Comparison of ENCODE assay signal across 19 cellular contexts in the genomic region with DNA sequence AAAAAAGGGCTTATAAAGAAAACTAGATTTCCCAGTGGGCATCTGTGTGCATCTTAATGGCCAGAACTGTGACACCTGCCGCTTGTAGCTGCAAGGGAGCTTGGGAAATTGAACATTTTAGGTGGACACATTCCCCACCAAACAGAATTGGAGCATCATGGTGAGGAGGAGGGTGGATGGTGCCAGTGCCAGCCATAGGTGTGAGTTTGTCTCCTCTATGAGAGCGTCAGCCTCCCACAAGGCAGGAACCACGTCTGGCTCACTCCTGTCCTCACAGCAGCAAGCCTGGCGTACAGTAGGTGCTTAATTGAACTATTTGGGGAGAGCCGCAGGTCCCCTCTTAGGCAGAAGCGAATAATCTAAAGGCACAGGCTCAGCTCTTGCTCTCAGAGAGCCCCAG.
"Had no signal": no experiment of that assay in that cellular context is flagged by ENCODE, and none has a peak within 500 bp of the region (broad histone marks: within the 10 kb centered on the region; RNA-seq: fewer than 3 reads in every experiment).

No MANE protein-coding gene starts in this region.

- H3K9me3 ChIP-seq: adrenal gland, left lung, upper lobe of left lung had no signal

- H3K4me1 ChIP-seq: adrenal gland, left lung had no signal

- H3K9me3 Mint-ChIP-seq: activated naive CD4-positive, alpha-beta T cell treated with anti-CD3 and anti-CD28 coated beads, Interleukin-2, amount 50 U/mL, for 72 hours; activated T-cell treated with anti-CD3 and anti-CD28 coated beads, Interleukin-2, amount 50 U/mL, for 72 hours; endodermal cell; neural crest cell had no signal

- H3K27me3 ChIP-seq: adrenal gland, left lung, upper lobe of left lung had no signal

- H3K4me3 ChIP-seq: adrenal gland, left lung, upper lobe of left lung had no signal

- H3K27ac Mint-ChIP-seq: activated naive CD4-positive, alpha-beta T cell treated with anti-CD3 and anti-CD28 coated beads, Interleukin-2, amount 50 U/mL, for 72 hours; activated T-cell treated with anti-CD3 and anti-CD28 coated beads, Interleukin-2, amount 50 U/mL, for 72 hours; endodermal cell; T-helper 17 cell had no signal

- H3K27ac ChIP-seq: adrenal gland, epithelial cell of prostate, left lung, upper lobe of left lung, VCaP had no signal

- H3K4me3 Mint-ChIP-seq: activated T-cell treated with anti-CD3 and anti-CD28 coated beads, Interleukin-2, amount 50 U/mL, for 72 hours; endodermal cell; neural crest cell; T-helper 17 cell had no signal

- H3K36me3 ChIP-seq: adrenal gland, left lung, upper lobe of left lung had no signal

- DNase-seq: activated CD4-positive, alpha-beta T cell treated with anti-CD3 and anti-CD28 coated beads, Interleukin-2, amount 50 U/mL, for 1 hour; activated CD4-positive, CD25-positive, alpha-beta regulatory T cell treated with anti-CD3 and anti-CD28 coated beads, Interleukin-2, amount 50 U/mL, for 72 hours; activated CD8-positive, alpha-beta memory T cell treated with anti-CD3 and anti-CD28 coated beads for 24 hours; activated effector memory CD4-positive, alpha-beta T cell treated with anti-CD3 and anti-CD28 coated beads, Interleukin-2, amount 50 U/mL, for 16 hours; activated T-cell treated with anti-CD3 and anti-CD28 coated beads, Interleukin-2, amount 50 U/mL, for 72 hours; adrenal gland; endodermal cell; head of caudate nucleus; midbrain; retina; stimulated activated CD4-positive, alpha-beta T cell treated with anti-CD3 and anti-CD28 coated beads, Interleukin-1b, Interleukin-23, amount 100 ng/mL, for 48 hours; stimulated activated naive CD8-positive, alpha-beta T cell treated with anti-CD3 and anti-CD28 coated beads, Interleukin-15, Interleukin-2, amounts not matched to agents 100 U/mL and 50 U/mL, for 24 hours; T-helper 17 cell; upper lobe of left lung had no signal

- H3K36me3 Mint-ChIP-seq: activated naive CD4-positive, alpha-beta T cell treated with anti-CD3 and anti-CD28 coated beads, Interleukin-2, amount 50 U/mL, for 72 hours had no signal
